15 cellular contexts compared by ENCODE assay signal in genomic region chr1:39990428-39990827, GRCh38.
"Had no signal": no experiment of that assay in that cellular context is flagged by ENCODE, and none has a peak within 500 bp of the region (broad histone marks: within the 10 kb centered on the region; RNA-seq: fewer than 3 reads in every experiment).

No MANE protein-coding gene starts in this region.

- H3K36me3 Mint-ChIP-seq: stimulated activated effector memory CD8-positive, alpha-beta T cell treated with anti-CD3 and anti-CD28 coated beads, Interleukin-12 subunit alpha, Interleukin-12 subunit beta, amount 100 ng/mL, for 72 hours had no signal

- H3K27me3 ChIP-seq: pancreas, transverse colon had no signal

- H3K4me3 ChIP-seq: coronary artery, pancreas, skin epidermis, transverse colon had no signal

- H3K27ac ChIP-seq: coronary artery, pancreas, skin epidermis, transverse colon had no signal

- DNase-seq: activated CD4-positive, alpha-beta T cell treated with anti-CD3 and anti-CD28 coated beads for 4 hours; activated CD8-positive, alpha-beta T cell treated with anti-CD3 and anti-CD28 coated beads, Interleukin-2, amount 10 ng/mL, durations not matched to agents 7 days and 5 days; activated naive CD4-positive, alpha-beta T cell treated with anti-CD3 and anti-CD28 coated beads for 36 hours; caudate nucleus; effector CD4-positive, alpha-beta T cell; hippocampal formation; kidney glomerular epithelial cell; pancreas; transverse colon had no signal

- H3K4me1 ChIP-seq: pancreas, transverse colon had no signal

- H3K36me3 ChIP-seq: pancreas, transverse colon had no signal

- H3K4me3 Mint-ChIP-seq: activated CD8-positive, alpha-beta T cell treated with anti-CD3 and anti-CD28 coated beads, Interleukin-2, amount 10 ng/mL, durations not matched to agents 7 days and 5 days; activated naive CD4-positive, alpha-beta T cell treated with anti-CD3 and anti-CD28 coated beads for 36 hours; activated T-helper 1 cell treated with anti-CD3 and anti-CD28 coated beads, Interleukin-12 subunit alpha, Interleukin-12 subunit beta, Interleukin-2, Interleukin-4 antibody, amounts not matched to agents 30 ng/mL and 10 ng/mL and 1 ng/mL, durations not matched to agents 14 hours and 24 hours and 36 hours; neural crest cell; stimulated activated effector memory CD8-positive, alpha-beta T cell treated with anti-CD3 and anti-CD28 coated beads, Interleukin-12 subunit alpha, Interleukin-12 subunit beta, amount 100 ng/mL, for 72 hours had no signal

- H3K9me3 ChIP-seq: pancreas, transverse colon had no signal

- H3K9me3 Mint-ChIP-seq: activated naive CD4-positive, alpha-beta T cell treated with anti-CD3 and anti-CD28 coated beads for 36 hours; activated T-helper 1 cell treated with anti-CD3 and anti-CD28 coated beads, Interleukin-12 subunit alpha, Interleukin-12 subunit beta, Interleukin-2, Interleukin-4 antibody, amounts not matched to agents 30 ng/mL and 10 ng/mL and 1 ng/mL, durations not matched to agents 14 hours and 24 hours and 36 hours; neural crest cell; stimulated activated effector memory CD8-positive, alpha-beta T cell treated with anti-CD3 and anti-CD28 coated beads, Interleukin-12 subunit alpha, Interleukin-12 subunit beta, amount 100 ng/mL, for 72 hours had no signal

- ATAC-seq: activated CD8-positive, alpha-beta T cell treated with anti-CD3 and anti-CD28 coated beads, Interleukin-2, amount 10 ng/mL, durations not matched to agents 7 days and 5 days; pancreas; stimulated activated effector memory CD8-positive, alpha-beta T cell treated with anti-CD3 and anti-CD28 coated beads, Interleukin-12 subunit alpha, Interleukin-12 subunit beta, amount 100 ng/mL, for 72 hours had no signal

- H3K27ac Mint-ChIP-seq: activated CD8-positive, alpha-beta T cell treated with anti-CD3 and anti-CD28 coated beads, Interleukin-2, amount 10 ng/mL, durations not matched to agents 7 days and 5 days; activated naive CD4-positive, alpha-beta T cell treated with anti-CD3 and anti-CD28 coated beads for 36 hours; activated T-helper 1 cell treated with anti-CD3 and anti-CD28 coated beads, Interleukin-12 subunit alpha, Interleukin-12 subunit beta, Interleukin-2, Interleukin-4 antibody, amounts not matched to agents 30 ng/mL and 10 ng/mL and 1 ng/mL, durations not matched to agents 14 hours and 24 hours and 36 hours; stimulated activated effector memory CD8-positive, alpha-beta T cell treated with anti-CD3 and anti-CD28 coated beads, Interleukin-12 subunit alpha, Interleukin-12 subunit beta, amount 100 ng/mL, for 72 hours had no signal

- FAIRE-seq: astrocyte, pancreas had no signal
